Comparison of ENCODE assay signal across 1 cellular context in the genomic region with DNA sequence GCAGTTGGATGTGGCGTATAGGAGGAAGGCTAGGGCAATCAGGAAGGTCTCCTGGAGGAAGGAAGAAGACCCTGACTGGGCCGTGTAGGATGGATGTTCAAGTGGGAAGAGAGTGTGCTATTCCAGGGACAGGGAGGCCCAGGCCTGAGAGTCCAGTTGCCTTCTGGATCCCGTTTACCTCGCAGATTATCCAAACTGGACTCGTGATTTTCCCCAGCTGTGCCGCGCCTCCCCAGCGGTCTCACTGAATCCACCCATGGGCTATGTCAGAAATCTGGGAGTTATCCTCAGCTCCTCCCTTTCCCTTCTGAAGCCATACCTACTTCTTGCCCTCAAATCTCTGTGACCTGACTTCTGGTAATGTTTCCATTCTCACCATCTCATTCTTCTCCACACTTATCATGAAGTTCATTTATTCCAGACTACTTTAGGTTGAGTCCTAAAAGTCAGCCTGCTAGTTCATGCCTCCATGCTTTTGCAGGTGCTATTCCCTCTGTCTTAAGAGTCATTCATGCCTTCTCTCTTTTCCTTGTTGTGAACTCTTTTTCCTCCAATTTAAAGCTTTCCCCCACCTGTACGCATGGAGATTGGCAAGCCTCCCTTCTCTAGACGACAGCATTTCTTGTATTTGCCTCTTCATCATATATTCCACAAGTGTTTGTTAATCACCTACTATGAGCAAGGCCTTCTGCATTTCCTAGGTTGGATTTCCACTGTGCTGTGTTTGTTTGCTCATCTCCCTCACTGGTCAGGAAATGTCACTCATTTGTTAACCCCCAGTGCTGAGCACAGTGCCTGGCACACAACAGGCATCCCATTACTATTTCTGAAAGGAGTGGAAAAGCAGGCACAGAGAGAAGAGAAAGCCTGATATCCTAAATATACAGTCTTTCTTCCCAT.
TF ChIP-seq lines count a peak whose summit lies in the region.

No MANE protein-coding gene starts in this region.

TF ChIP-seq in HCT116, 20 proteins besides CTCF, POLR2A, EP300 and RAD21:
- no peak for TF ChIP-seq YY1 (IDR thresholded peaks at IDR 0.05; ENCODE audit: extremely low read depth, insufficient replicate concordance, low read depth, low read length)
- TF ChIP-seq EGR1 (IDR thresholded peaks at IDR 0.05; ENCODE audit: low read depth) = no peak
- TF ChIP-seq ZFX (IDR thresholded peaks at IDR 0.05) = no peak
- TF ChIP-seq, protein P1, sequence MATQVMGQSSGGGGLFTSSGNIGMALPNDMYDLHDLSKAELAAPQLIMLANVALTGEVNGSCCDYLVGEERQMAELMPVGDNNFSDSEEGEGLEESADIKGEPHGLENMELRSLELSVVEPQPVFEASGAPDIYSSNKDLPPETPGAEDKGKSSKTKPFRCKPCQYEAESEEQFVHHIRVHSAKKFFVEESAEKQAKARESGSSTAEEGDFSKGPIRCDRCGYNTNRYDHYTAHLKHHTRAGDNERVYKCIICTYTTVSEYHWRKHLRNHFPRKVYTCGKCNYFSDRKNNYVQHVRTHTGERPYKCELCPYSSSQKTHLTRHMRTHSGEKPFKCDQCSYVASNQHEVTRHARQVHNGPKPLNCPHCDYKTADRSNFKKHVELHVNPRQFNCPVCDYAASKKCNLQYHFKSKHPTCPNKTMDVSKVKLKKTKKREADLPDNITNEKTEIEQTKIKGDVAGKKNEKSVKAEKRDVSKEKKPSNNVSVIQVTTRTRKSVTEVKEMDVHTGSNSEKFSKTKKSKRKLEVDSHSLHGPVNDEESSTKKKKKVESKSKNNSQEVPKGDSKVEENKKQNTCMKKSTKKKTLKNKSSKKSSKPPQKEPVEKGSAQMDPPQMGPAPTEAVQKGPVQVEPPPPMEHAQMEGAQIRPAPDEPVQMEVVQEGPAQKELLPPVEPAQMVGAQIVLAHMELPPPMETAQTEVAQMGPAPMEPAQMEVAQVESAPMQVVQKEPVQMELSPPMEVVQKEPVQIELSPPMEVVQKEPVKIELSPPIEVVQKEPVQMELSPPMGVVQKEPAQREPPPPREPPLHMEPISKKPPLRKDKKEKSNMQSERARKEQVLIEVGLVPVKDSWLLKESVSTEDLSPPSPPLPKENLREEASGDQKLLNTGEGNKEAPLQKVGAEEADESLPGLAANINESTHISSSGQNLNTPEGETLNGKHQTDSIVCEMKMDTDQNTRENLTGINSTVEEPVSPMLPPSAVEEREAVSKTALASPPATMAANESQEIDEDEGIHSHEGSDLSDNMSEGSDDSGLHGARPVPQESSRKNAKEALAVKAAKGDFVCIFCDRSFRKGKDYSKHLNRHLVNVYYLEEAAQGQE (IDR thresholded peaks at IDR 0.05; ENCODE audit: low read depth) = no peak
- TF ChIP-seq TCF7L2 (IDR thresholded peaks at IDR 0.05; ENCODE audit: borderline replicate concordance, extremely low read depth, insufficient read depth, insufficient read length) = no peak
- no peak for TF ChIP-seq CBX3 (IDR thresholded peaks at IDR 0.05; ENCODE audit: low read depth)
- TF ChIP-seq, protein P2, sequence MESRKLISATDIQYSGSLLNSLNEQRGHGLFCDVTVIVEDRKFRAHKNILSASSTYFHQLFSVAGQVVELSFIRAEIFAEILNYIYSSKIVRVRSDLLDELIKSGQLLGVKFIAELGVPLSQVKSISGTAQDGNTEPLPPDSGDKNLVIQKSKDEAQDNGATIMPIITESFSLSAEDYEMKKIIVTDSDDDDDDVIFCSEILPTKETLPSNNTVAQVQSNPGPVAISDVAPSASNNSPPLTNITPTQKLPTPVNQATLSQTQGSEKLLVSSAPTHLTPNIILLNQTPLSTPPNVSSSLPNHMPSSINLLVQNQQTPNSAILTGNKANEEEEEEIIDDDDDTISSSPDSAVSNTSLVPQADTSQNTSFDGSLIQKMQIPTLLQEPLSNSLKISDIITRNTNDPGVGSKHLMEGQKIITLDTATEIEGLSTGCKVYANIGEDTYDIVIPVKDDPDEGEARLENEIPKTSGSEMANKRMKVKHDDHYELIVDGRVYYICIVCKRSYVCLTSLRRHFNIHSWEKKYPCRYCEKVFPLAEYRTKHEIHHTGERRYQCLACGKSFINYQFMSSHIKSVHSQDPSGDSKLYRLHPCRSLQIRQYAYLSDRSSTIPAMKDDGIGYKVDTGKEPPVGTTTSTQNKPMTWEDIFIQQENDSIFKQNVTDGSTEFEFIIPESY (IDR thresholded peaks at IDR 0.05; ENCODE audit: extremely low read depth, insufficient replicate concordance, low read length) = no peak
